7 cellular contexts compared by ENCODE assay signal in the genomic region with DNA sequence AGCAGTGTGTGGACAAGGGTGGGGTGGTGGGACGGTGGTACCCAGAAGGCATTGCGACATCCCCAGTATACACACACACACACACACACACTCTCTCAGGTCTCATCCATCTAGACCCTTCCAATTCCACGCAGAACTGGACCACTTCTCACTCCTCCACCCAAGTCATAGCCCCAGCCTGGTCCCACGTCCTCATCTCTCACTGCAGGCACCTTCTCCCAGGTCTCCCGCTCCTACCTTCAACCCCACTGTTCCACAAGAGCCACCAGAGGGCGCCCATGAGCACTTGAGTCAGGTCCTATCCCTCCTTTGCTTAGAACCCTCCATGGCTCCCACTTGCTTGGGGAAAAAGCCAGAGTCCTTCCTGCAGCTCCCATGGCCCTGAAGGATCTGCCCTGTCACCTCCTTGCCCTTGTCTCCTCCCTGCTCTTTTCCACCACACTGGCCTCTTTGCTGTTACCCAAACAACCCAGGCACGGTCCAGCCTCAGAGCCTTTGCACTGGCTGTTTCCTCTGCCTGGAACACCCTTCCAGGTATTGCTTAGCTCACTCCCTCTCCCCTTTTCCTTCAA.
DNase-seq lines count a peak whose midpoint lies in the region; ATAC-seq and TF ChIP-seq lines count a peak whose summit lies in the region.

No MANE protein-coding gene starts in this region.

- ATAC-seq in HG02870 (IDR thresholded peaks at IDR 0.05; ENCODE audit: unreplicated experiment): no peak

- no peak overlapping the region for H3K4ac ChIP-seq in mesenchymal stem cell (ENCODE audit: low read depth in 1 of 2, low read length in 2 of 2)

- H3K4me1 ChIP-seq in colonic mucosa (no peaks in the 10 kb centered on the region), mesenchymal stem cell (ENCODE audit: control insufficient read depth, insufficient read depth, low read depth, low read length) (peaks cover 4% of the 10 kb centered on the region)

- peak overlapping the region in 1 of 2 experiments; percentile 1 for H3K14ac ChIP-seq in mesenchymal stem cell (ENCODE audit: low read length in 2 of 2)

- H2AFZ ChIP-seq in mesenchymal stem cell (ENCODE audit: low read depth, low read length): no peak overlapping the region

- TF ChIP-seq CTCF in GM12874 (IDR thresholded peaks at IDR 0.05; ENCODE audit: insufficient read depth, low read depth, low read length): peak; percentile 88
- TF ChIP-seq CTCF in colonic mucosa (IDR thresholded peaks at IDR 0.05): peak; percentile 51

- H3K27ac ChIP-seq in colonic mucosa: no peak overlapping the region
- no peak overlapping the region for H3K27ac ChIP-seq in mesenchymal stem cell (ENCODE audit: low read length, poor library complexity, severe bottlenecking)

- no peak overlapping the region for H2AK5ac ChIP-seq in mesenchymal stem cell (ENCODE audit: low read length, severe bottlenecking)

- peak; percentile 40 for DNase-seq in NCI-H1048 (lab: John Stamatoyannopoulos, UW)
- DNase-seq in activated CD4-positive, alpha-beta T cell treated with anti-CD3 and anti-CD28 coated beads for 1 hour: peak; percentile 64
- DNase-seq in colonic mucosa: peak; percentile 79
- peak; percentile 44 for DNase-seq in mesenchymal stem cell
- DNase-seq in stimulated activated CD8-positive, alpha-beta memory T cell treated with anti-CD3 and anti-CD28 coated beads, Interleukin-7, amount 100 ng/mL, for 48 hours (ENCODE audit: extremely low read depth in 1 of 2, low read depth in 1 of 2): peak; percentile 36 to 75

- H2BK12ac ChIP-seq in mesenchymal stem cell (ENCODE audit: low read length in 2 of 2): peak overlapping the region in 1 of 2 experiments; percentile 23

- no peak overlapping the region for H2BK15ac ChIP-seq in mesenchymal stem cell (ENCODE audit: low read depth, poor library complexity, severe bottlenecking)

- no peak overlapping the region for H2BK5ac ChIP-seq in mesenchymal stem cell (ENCODE audit: low read depth, low read length, poor library complexity, severe bottlenecking)

- H3K9me3 ChIP-seq in colonic mucosa (no peaks in the 10 kb centered on the region), mesenchymal stem cell (ENCODE audit: control insufficient read depth, low read length) (no peaks in the 10 kb centered on the region)

- H4K91ac ChIP-seq in mesenchymal stem cell (ENCODE audit: low read length): no peak overlapping the region

- H3K27me3 ChIP-seq in colonic mucosa (no peaks in the 10 kb centered on the region), mesenchymal stem cell (ENCODE audit: control insufficient read depth in 1 of 2, insufficient read depth in 1 of 2, low read length in 2 of 2) (no peaks in the 10 kb centered on the region)

- H3K4me3 ChIP-seq in colonic mucosa: no peak overlapping the region
- no peak overlapping the region for H3K4me3 ChIP-seq in mesenchymal stem cell (ENCODE audit: insufficient read depth in 1 of 2, low read depth in 1 of 2, low read length in 2 of 2)

- H3K4me2 ChIP-seq in mesenchymal stem cell (ENCODE audit: low read length, poor library complexity, severe bottlenecking): no peak overlapping the region

- H4K8ac ChIP-seq in mesenchymal stem cell (ENCODE audit: low read length): no peak overlapping the region

- 69% methylated on average over 7 of the region's 7 CpGs for whole genome bisulfite sequencing in mesenchymal stem cell

- no peak overlapping the region for H2BK120ac ChIP-seq in mesenchymal stem cell (ENCODE audit: low read depth, low read length)

- H3K36me3 ChIP-seq in colonic mucosa (no peaks in the 10 kb centered on the region), mesenchymal stem cell (ENCODE audit: control insufficient read depth in 1 of 2, insufficient read depth in 2 of 2, low read depth in 1 of 2, low read length in 2 of 2) (peaks cover 0 to 6% of the 10 kb centered on the region in 2 experiments)

- H3K18ac ChIP-seq in mesenchymal stem cell (ENCODE audit: low read depth in 1 of 2, low read length in 2 of 2): no peak overlapping the region

- no peak overlapping the region for H3K23ac ChIP-seq in mesenchymal stem cell (ENCODE audit: low read length in 2 of 2)

- H3K9ac ChIP-seq in colonic mucosa (ENCODE audit: low read depth in 2 of 2, low read length in 2 of 2): no peak overlapping the region
- H3K9ac ChIP-seq in mesenchymal stem cell (ENCODE audit: low read length): no peak overlapping the region

- no peaks in the 10 kb centered on the region for H3K79me1 ChIP-seq in mesenchymal stem cell (replicated peaks; ENCODE audit: low read length, poor library complexity, severe bottlenecking)

- intact Hi-C loops in colonic mucosa (cut with DNase I): no loop called here
